ENCODE assay signal across 11 cellular contexts in the genomic region with DNA sequence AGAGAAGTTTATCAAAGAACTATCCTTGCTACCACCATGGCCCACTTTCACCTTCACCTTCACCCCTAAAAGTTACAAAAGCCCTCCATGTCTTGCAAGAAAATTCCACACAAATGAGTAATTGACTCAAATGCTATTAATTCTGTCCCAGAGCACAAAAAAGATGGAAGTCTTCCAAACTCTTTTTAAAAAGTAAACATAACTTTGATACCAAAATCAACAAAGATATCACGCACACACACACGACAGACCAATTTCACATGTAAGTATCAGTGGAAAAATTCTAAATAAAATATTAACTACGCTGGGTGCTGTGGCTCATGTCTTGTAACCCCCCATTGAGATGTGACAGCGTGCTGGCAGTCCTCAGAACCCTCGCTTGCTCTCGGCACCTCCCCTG. TPM values are rescaled to one million over a fixed set of nuclear protein-coding genes. Genes with fewer than 3 reads are reported as not detected.
DNase-seq lines count a peak whose midpoint lies in the region; ATAC-seq, FAIRE-seq and TF ChIP-seq lines count a peak whose summit lies in the region.
"Had no signal": no experiment of that assay in that cellular context is flagged by ENCODE, and none has a peak within 500 bp of the region (broad histone marks: within the 10 kb centered on the region; RNA-seq: fewer than 3 reads in every experiment).

No MANE protein-coding gene starts in this region.

- FAIRE-seq in endothelial cell of umbilical vein (lab: Jason Lieb, UNC): peak; percentile 59

- H3K4me1 ChIP-seq in PC-9 (replicated peaks; ENCODE audit: insufficient read depth): peaks cover 19% of the 10 kb centered on the region
- peaks cover 15% of the 10 kb centered on the region for H3K4me1 ChIP-seq in endothelial cell of umbilical vein (ENCODE audit: control insufficient read depth, extremely low read depth, insufficient read depth, low read length)
- H3K4me1 ChIP-seq in sigmoid colon: peaks cover 0 to 22% (median 16%) of the 10 kb centered on the region in 4 donors

- no peak for TF ChIP-seq POLR2A in endothelial cell of umbilical vein (IDR thresholded peaks at IDR 0.05; ENCODE audit: low read depth, low read length)
- no peak for TF ChIP-seq POLR2A in sigmoid colon (IDR thresholded peaks at IDR 0.05)

- ATAC-seq in GM18868 (IDR thresholded peaks at IDR 0.05; ENCODE audit: unreplicated experiment): no peak

- H3K27me3 ChIP-seq in PC-9 (ENCODE audit: insufficient read depth, low read depth) (no peaks in the 10 kb centered on the region), endothelial cell of umbilical vein (ENCODE audit: control insufficient read depth in 2 of 2, insufficient read depth in 2 of 2, low read length in 2 of 2) (no peaks in the 10 kb centered on the region), sigmoid colon (no peaks in the 10 kb centered on the region)

- no peak overlapping the region for H3K4me3 ChIP-seq in PC-9
- no peak overlapping the region for H3K4me3 ChIP-seq in endothelial cell of umbilical vein (replicated peaks in 1 of 3; ENCODE audit: insufficient read depth in 1 of 3, low read depth in 1 of 3, low read length in 3 of 3)
- H3K4me3 ChIP-seq in sigmoid colon: no peak overlapping the region

- no TSS peak for BruUV-seq in Calu3 (replicated peaks; lab: Mats Ljungman, UMichigan)
- BruUV-seq in PC-9 (replicated peaks; lab: Mats Ljungman, UMichigan): no TSS peak
- BruUV-seq in endothelial cell of umbilical vein (replicated peaks; lab: Mats Ljungman, UMichigan): no TSS peak

- no peaks in the 10 kb centered on the region for H3K27me3 Mint-ChIP-seq in Calu3 (ENCODE audit: unreplicated experiment)

- H2AFZ ChIP-seq in PC-9 (no peak overlapping the region), endothelial cell of umbilical vein (ENCODE audit: low read depth, low read length) (no peak overlapping the region)

- no peak overlapping the region for H3K9ac ChIP-seq in endothelial cell of umbilical vein (replicated peaks; ENCODE audit: extremely low read depth, insufficient read depth, low read length)

- H3K27ac Mint-ChIP-seq in Calu3 (ENCODE audit: unreplicated experiment): peak overlapping the region; percentile 96

- WGBS in sigmoid colon, 2 donors: 65 to 81% methylated on average over 6 of the region's 6 CpGs

- H3K27ac ChIP-seq in PC-9 (peak overlapping the region; percentile 38; the same call in 1 of the 2 replicates), endothelial cell of umbilical vein (ENCODE audit: insufficient read depth, low read depth, low read length) (no peak overlapping the region), sigmoid colon (peak overlapping the region; percentile 83 to 93 (median 91))

- POLR2A ChIA-PET in PC-9 (lab: Charles Lee; ENCODE audit: unreplicated experiment) (interaction anchor here (0.5 to 0.6 kb wide), 2 partner anchors 73 to 555 kb away, joined by 4 read pairs; no protein-coding TSS in a partner anchor), endothelial cell of umbilical vein (lab: Charles Lee) (no interaction called here)

- no peaks in the 10 kb centered on the region for H3K9me3 Mint-ChIP-seq in Calu3 (ENCODE audit: low read depth, unreplicated experiment)

- H3K36me3 Mint-ChIP-seq in Calu3 (ENCODE audit: insufficient read depth, unreplicated experiment): peaks cover 29% of the 10 kb centered on the region

- CTCF ChIA-PET in Calu3 (lab: Charles Lee): interaction anchor here (0.6 kb wide), 1 partner anchor 195 kb away, joined by 5 read pairs; no protein-coding TSS in a partner anchor
- CTCF ChIA-PET in PC-9 (lab: Charles Lee): no interaction called here
- CTCF ChIA-PET in endothelial cell of umbilical vein (lab: Charles Lee): no interaction called here

- H3K4me1 Mint-ChIP-seq in Calu3 (ENCODE audit: low read depth, unreplicated experiment): peaks cover 41% of the 10 kb centered on the region

- TF ChIP-seq CTCF in Calu3 (IDR thresholded peaks at IDR 0.05; ENCODE audit: unreplicated experiment) (no peak), PC-9 (conservative IDR thresholded peaks at IDR 0.05) (no peak), endothelial cell of umbilical vein (IDR thresholded peaks at IDR 0.05; ENCODE audit: extremely low read depth in 1 of 2, insufficient read depth in 1 of 2, low read depth in 1 of 2, low read length in 2 of 2) (no peak), sigmoid colon (IDR thresholded peaks at IDR 0.05) (no peak)

- no peaks in the 10 kb centered on the region for H3K9me1 ChIP-seq in endothelial cell of umbilical vein (replicated peaks; ENCODE audit: control insufficient read depth, extremely low read depth, insufficient read depth, low read length)

- peaks cover 18% of the 10 kb centered on the region; the same call in 1 of the 2 replicates for H3F3A ChIP-seq in PC-9 (ENCODE audit: insufficient read depth, low read depth)

- no peaks in the 10 kb centered on the region for H4K20me1 ChIP-seq in PC-9 (ENCODE audit: insufficient read depth)
- H4K20me1 ChIP-seq in endothelial cell of umbilical vein (replicated peaks; ENCODE audit: control insufficient read depth, extremely low read depth, insufficient read depth, low read length): no peaks in the 10 kb centered on the region

- no peak for TF ChIP-seq EP300 in sigmoid colon (IDR thresholded peaks at IDR 0.05)

- H3K4me3 Mint-ChIP-seq in Calu3 (ENCODE audit: low read depth, unreplicated experiment): peak overlapping the region; percentile 98

- H3K9me3 ChIP-seq in PC-9 (ENCODE audit: insufficient read depth, low read depth) (no peaks in the 10 kb centered on the region), endothelial cell of umbilical vein (replicated peaks; ENCODE audit: control insufficient read depth, insufficient read depth, low read length) (no peaks in the 10 kb centered on the region), sigmoid colon (no peaks in the 10 kb centered on the region)

- dilution Hi-C loops in endothelial cell of umbilical vein (cut with MboI; ENCODE audit: extremely low pct_ligation_motif_present, low sequenced_read_pairs): no loop called here

- peaks cover 29% of the 10 kb centered on the region for H3K79me2 ChIP-seq in PC-9 (ENCODE audit: low read depth)
- H3K79me2 ChIP-seq in endothelial cell of umbilical vein (ENCODE audit: control insufficient read depth, insufficient read depth, low read length): peaks cover 5% of the 10 kb centered on the region

- H3K4me2 ChIP-seq in PC-9: peak overlapping the region; percentile 83
- H3K4me2 ChIP-seq in endothelial cell of umbilical vein (ENCODE audit: insufficient read depth, low read length): peak overlapping the region; percentile 76

- intact Hi-C loops in Calu3 (cut with micrococcal nuclease; ENCODE audit: unreplicated experiment) (no loop called here), PC-9 (cut with micrococcal nuclease; ENCODE audit: unreplicated experiment) (no loop called here), endothelial cell of umbilical vein (cut with micrococcal nuclease) (no loop called here), sigmoid colon (cut with DNase I) (no loop called here)

- H3K9me2 ChIP-seq in PC-9 (ENCODE audit: insufficient read depth): no peaks in the 10 kb centered on the region

- DNase-seq in Calu3: no peak
- DNase-seq in PC-9: peak in 1 of 2 experiments; percentile 66
- DNase-seq in endothelial cell of umbilical vein (ENCODE audit: low read depth, low spot score): no peak
- DNase-seq in sigmoid colon: no peak
- DNase-seq in NCI-H82 (lab: John Stamatoyannopoulos, UW): no peak
- DNase-seq in NK-92 treated with Interleukin-12 subunit alpha and Interleukin-12 subunit beta, amount 100 ng/mL, for 24 hours (lab: John Stamatoyannopoulos, UW): no peak
- DNase-seq in AG20443 (ENCODE audit: low spot score): no peak
- DNase-seq: cerebellar nuclear complex; NCI-H510A; stimulated activated CD4-positive, alpha-beta T cell treated with anti-CD3 and anti-CD28 coated beads, Interleukin-2, amount 100 ng/mL, for 24 hours had no signal

- H3K36me3 ChIP-seq in PC-9 (ENCODE audit: low read depth) (no peaks in the 10 kb centered on the region), endothelial cell of umbilical vein (ENCODE audit: control insufficient read depth in 2 of 2, extremely low read depth in 1 of 2, insufficient read depth in 2 of 2, low read length in 2 of 2) (no peaks in the 10 kb centered on the region), sigmoid colon (no peaks in the 10 kb centered on the region)

TF ChIP-seq in endothelial cell of umbilical vein, 7 proteins besides CTCF, POLR2A, EP300 and RAD21:
- TF ChIP-seq JUN (IDR thresholded peaks at IDR 0.05; ENCODE audit: borderline replicate concordance, insufficient read depth, insufficient read length, low read depth) (no peak), GATA2 (IDR thresholded peaks at IDR 0.05; ENCODE audit: insufficient read depth, insufficient read length, low read depth, low read length) (no peak), MYC (IDR thresholded peaks at IDR 0.05; ENCODE audit: low read depth, low read length) (no peak), EZH2 (IDR thresholded peaks at IDR 0.05; ENCODE audit: borderline replicate concordance, low read depth, low read length, severe bottlenecking) (no peak), MAX (IDR thresholded peaks at IDR 0.05; ENCODE audit: insufficient read depth, insufficient read length) (no peak), FOS (IDR thresholded peaks at IDR 0.05; ENCODE audit: borderline replicate concordance, insufficient read depth, low read length) (no peak), POLR2AphosphoS5 (IDR thresholded peaks at IDR 0.05; ENCODE audit: insufficient read depth, low read depth, low read length) (no peak)

RNA-seq across cellular contexts. Expression of gene MCCC1, which starts 1.1 kb away (rescaled TPM):
- total RNA-seq in Calu3 (2022) (74.7 and 87.5 TPM in 2 replicates), PC-9 (2021) (52.6 and 56.8 TPM in 2 replicates), endothelial cell of umbilical vein (19.7 and 22.7 TPM in 2 replicates), sigmoid colon (10 to 100 TPM; 19.7 to 28.2 (median 21.5) TPM)
- polyA plus RNA-seq in endothelial cell of umbilical vein (7.5 and 9.2 TPM in 2 replicates), sigmoid colon (10 to 100 TPM; 18.0 to 26.8 (median 21.4) TPM)
- 10.6 and 11.5 TPM in 2 replicates for polyA plus RNA-seq in endothelial cell of umbilical vein (2011; cell fraction: cytosol; rRNA removed)
- polyA plus RNA-seq in endothelial cell of umbilical vein (2011; cell fraction: nucleus; rRNA removed): 25.1 and 30.4 TPM in 2 replicates
- 17.0 and 17.4 TPM in 2 replicates for polyA plus RNA-seq in endothelial cell of umbilical vein (2012)
- 17.8 and 20.7 TPM in 2 replicates for polyA minus RNA-seq in endothelial cell of umbilical vein
- polyA minus RNA-seq in endothelial cell of umbilical vein (2011; cell fraction: cytosol; rRNA and poly(A)+ RNA removed): 12.1 TPM
- 17.5 and 29.3 TPM in 2 replicates for polyA minus RNA-seq in endothelial cell of umbilical vein (2011; cell fraction: nucleus; rRNA and poly(A)+ RNA removed)
